In genomic region chr12:52942056-52942913, GRCh38 we compare ENCODE assay signal across 28 cellular contexts. TPM values are rescaled to one million over a fixed set of nuclear protein-coding genes. Genes with fewer than 3 reads are reported as not detected.
DNase-seq lines count a peak whose midpoint lies in the region; ATAC-seq and TF ChIP-seq lines count a peak whose summit lies in the region.
"Had no signal": no experiment of that assay in that cellular context is flagged by ENCODE, and none has a peak within 500 bp of the region (broad histone marks: within the 10 kb centered on the region; RNA-seq: fewer than 3 reads in every experiment).

No MANE protein-coding gene starts in this region.

- intact Hi-C loops in HCT116 (cut with micrococcal nuclease), result no loop called here
- intact Hi-C loops in PC-9 (cut with micrococcal nuclease; ENCODE audit: unreplicated experiment), result no loop called here

- H3K4me1 Mint-ChIP-seq in progenitor cell of endocrine pancreas (ENCODE audit: low read depth), result peaks cover 54% of the 10 kb centered on the region

- H3F3A ChIP-seq in PC-9 (ENCODE audit: insufficient read depth, low read depth), result peaks cover 38% of the 10 kb centered on the region

- no peaks in the 10 kb centered on the region for H3K27me3 Mint-ChIP-seq in progenitor cell of endocrine pancreas

- H3K4me3 ChIP-seq in HCT116 (replicated peaks in 1 of 2; ENCODE audit: low read depth in 1 of 2, low read length in 2 of 2) (no peak overlapping the region), PC-9 (no peak overlapping the region), epithelial cell of esophagus (ENCODE audit: low read length) (no peak overlapping the region)
- H3K4me3 ChIP-seq: body of pancreas, right lobe of liver had no signal

- H3K27me3 ChIP-seq in HCT116 (ENCODE audit: insufficient read depth, low read length), result no peaks in the 10 kb centered on the region
- no peaks in the 10 kb centered on the region for H3K27me3 ChIP-seq in PC-9 (ENCODE audit: insufficient read depth, low read depth)
- H3K27me3 ChIP-seq: body of pancreas, right lobe of liver had no signal

- POLR2A ChIA-PET in HCT116 (lab: Charles Lee) (interaction anchor here (0.6 to 13.7 kb wide), 8 partner anchors 9 to 43 kb away, joined by 3 to 379 read pairs (median 5); partner anchors contain the start of gene KRT8), PC-9 (lab: Charles Lee; ENCODE audit: unreplicated experiment) (interaction anchor here (0.6 to 9.3 kb wide), 4 partner anchors 15 to 37 kb away, joined by 3 to 311 read pairs (median 4); partner anchors contain the start of gene KRT8)

- BruUV-seq in HCT116 (replicated peaks; lab: Mats Ljungman, UMichigan), result no TSS peak
- no TSS peak for BruUV-seq in PC-9 (replicated peaks; lab: Mats Ljungman, UMichigan)

- no peak for TF ChIP-seq POLR2A in HCT116 (IDR thresholded peaks at IDR 0.05; ENCODE audit: borderline replicate concordance, extremely low read depth, insufficient read depth, insufficient read length)

- peak overlapping the region; percentile 99 for H3K27ac Mint-ChIP-seq in progenitor cell of endocrine pancreas
- H3K27ac Mint-ChIP-seq: activated T-cell treated with anti-CD3 and anti-CD28 coated beads, Interleukin-2, amount 50 U/mL, for 24 hours; T-helper 2 cell treated with Interferon-gamma antibody and Interleukin-4, amounts not matched to agents 5 μg/mL and 100 μg/mL, for 36 hours had no signal

- TF ChIP-seq CTCF in HCT116 (IDR thresholded peaks at IDR 0.05 in 2 of 3, conservative IDR thresholded peaks at IDR 0.05 in 1 of 3; ENCODE audit: borderline replicate concordance in 1 of 3, insufficient read depth in 1 of 3, low read depth in 2 of 3, low read length in 2 of 3) (no peak), PC-9 (conservative IDR thresholded peaks at IDR 0.05) (no peak), epithelial cell of esophagus (IDR thresholded peaks at IDR 0.05; ENCODE audit: insufficient read depth, low read depth, low read length, missing control alignments) (no peak), progenitor cell of endocrine pancreas (IDR thresholded peaks at IDR 0.05; ENCODE audit: unreplicated experiment) (no peak), omental fat pad (IDR thresholded peaks at IDR 0.05) (no peak), GM13977 (IDR thresholded peaks at IDR 0.05; ENCODE audit: extremely low read depth, insufficient read depth, missing control alignments) (no peak)

- RAD21 ChIA-PET in HCT116 (lab: Charles Lee; ENCODE audit: low non-redundant PET in 1 of 2, low total read pairs in 2 of 2, uncharacterized antibody in 2 of 2, unreplicated experiment in 2 of 2), result interaction anchor here in 1 of 2 experiments (1.3 kb wide), 1 partner anchor 39 kb away, joined by 3 read pairs; no protein-coding TSS in a partner anchor

- H3K4me1 ChIP-seq in HCT116 (ENCODE audit: control insufficient read depth in 1 of 2, insufficient read depth in 2 of 2, low read length in 2 of 2), result peaks cover 64 to 68% of the 10 kb centered on the region in 2 experiments
- peaks cover 48% of the 10 kb centered on the region for H3K4me1 ChIP-seq in PC-9 (replicated peaks; ENCODE audit: insufficient read depth)

- H3K9me3 ChIP-seq in HCT116 (ENCODE audit: control insufficient read depth in 1 of 2, insufficient read depth in 1 of 2, low read depth in 1 of 2, low read length in 2 of 2) (no peaks in the 10 kb centered on the region), PC-9 (ENCODE audit: insufficient read depth, low read depth) (no peaks in the 10 kb centered on the region)
- H3K9me3 ChIP-seq: body of pancreas, right lobe of liver had no signal

- H3K79me2 ChIP-seq in HCT116 (ENCODE audit: insufficient read depth, low read length), result peaks cover 10% of the 10 kb centered on the region; the same call in 1 of the 2 replicates
- peaks cover 30% of the 10 kb centered on the region for H3K79me2 ChIP-seq in PC-9 (ENCODE audit: low read depth)

- H3K4me3 Mint-ChIP-seq in progenitor cell of endocrine pancreas (ENCODE audit: low read depth), result no peak overlapping the region
- H3K4me3 Mint-ChIP-seq: activated T-cell treated with anti-CD3 and anti-CD28 coated beads, Interleukin-2, amount 50 U/mL, for 24 hours; T-helper 2 cell treated with Interferon-gamma antibody and Interleukin-4, amounts not matched to agents 5 μg/mL and 100 μg/mL, for 36 hours had no signal

- DNase-seq in HCT116 (ENCODE audit: low read depth, low spot score) (no peak), PC-9 (no peak), epithelial cell of esophagus (ENCODE audit: low read depth) (peak; percentile 27), progenitor cell of endocrine pancreas (ENCODE audit: low spot score, unreplicated experiment) (no peak), NOMO-1 treated with dmso at 0.1 percent for 144 hours (lab: John Stamatoyannopoulos, UW; ENCODE audit: unreplicated experiment) (no peak), omental fat pad (ENCODE audit: low spot score) (no peak), GM13977 (ENCODE audit: low spot score) (no peak)
- DNase-seq: activated CD4-positive, alpha-beta T cell treated with anti-CD3 and anti-CD28 coated beads for 48 hours; activated gamma-delta T cell; activated T-cell treated with anti-CD3 and anti-CD28 coated beads, Interleukin-2, amount 50 U/mL, for 24 hours; DND-41; islet precursor cell; NCI-H1417 treated with DMSO at 0.1 percent for 48 hours; NCI-H2081 treated with DMSO at 0.1 percent for 48 hours; NCI-H446; posterior cingulate gyrus; right lobe of liver; Right ventricle myocardium superior; stimulated activated CD4-positive, alpha-beta T cell treated with anti-CD3 and anti-CD28 coated beads, Interleukin-12 subunit alpha, Interleukin-12 subunit beta, amount 100 ng/mL, for 4 hours; stimulated activated CD4-positive, alpha-beta T cell treated with anti-CD3 and anti-CD28 coated beads, Interleukin-4, amount 100 ng/mL, for 1 hour; substantia nigra had no signal

- peaks cover 2% of the 10 kb centered on the region for H3K36me3 Mint-ChIP-seq in progenitor cell of endocrine pancreas (ENCODE audit: insufficient read depth)

- no peak for ATAC-seq in HCT116
- ATAC-seq in GM18511 (IDR thresholded peaks at IDR 0.05; ENCODE audit: unreplicated experiment), result no peak
- no peak for ATAC-seq in omental fat pad (ENCODE audit: low FRiP score)
- ATAC-seq: body of pancreas, right lobe of liver had no signal

- no peaks in the 10 kb centered on the region for H3K36me3 ChIP-seq in HCT116 (ENCODE audit: control insufficient read depth in 1 of 2, insufficient read depth in 2 of 2, low read length in 2 of 2)
- H3K36me3 ChIP-seq in PC-9 (ENCODE audit: low read depth), result no peaks in the 10 kb centered on the region
- H3K36me3 ChIP-seq: right lobe of liver had no signal

- H3K9ac ChIP-seq in HCT116 (ENCODE audit: low read length), result peak overlapping the region; percentile 24; the same call in 1 of the 2 replicates

- H2AFZ ChIP-seq in HCT116 (ENCODE audit: low read depth, low read length, poor library complexity, severe bottlenecking), result no peak overlapping the region
- no peak overlapping the region for H2AFZ ChIP-seq in PC-9

- CTCF ChIA-PET in HCT116 (lab: Charles Lee) (interaction anchor here (0.8 to 2.0 kb wide), 6 partner anchors 11 to 62 kb away, joined by 3 to 8 read pairs (median 3); partner anchors contain the start of gene KRT8), PC-9 (lab: Charles Lee) (interaction anchor here (0.6 kb wide), 1 partner anchor 663 kb away, joined by 4 read pairs; no protein-coding TSS in a partner anchor)

- H3K27ac ChIP-seq in HCT116 (ENCODE audit: low read depth, low read length) (no peak overlapping the region), PC-9 (peak overlapping the region; percentile 100)
- H3K27ac ChIP-seq: epithelial cell of prostate, right lobe of liver, VCaP had no signal

- TF ChIP-seq RAD21 in HCT116 (IDR thresholded peaks at IDR 0.05; ENCODE audit: low read depth), result no peak

- H3K9me2 ChIP-seq in HCT116 (ENCODE audit: insufficient read depth) (no peaks in the 10 kb centered on the region), PC-9 (ENCODE audit: insufficient read depth) (no peaks in the 10 kb centered on the region)

- H3K4me2 ChIP-seq in HCT116 (ENCODE audit: low read length), result peak overlapping the region; percentile 11
- H3K4me2 ChIP-seq in PC-9, result peak overlapping the region; percentile 88

- in situ Hi-C loops in GM13977 (cut with MboI; ENCODE audit: low pct_unique_long_range_greater_than_20kb, low sequenced_read_pairs, unreplicated experiment), result no loop called here

- H3K9me3 Mint-ChIP-seq in progenitor cell of endocrine pancreas (ENCODE audit: low read depth), result no peaks in the 10 kb centered on the region
- H3K9me3 Mint-ChIP-seq: T-helper 2 cell treated with Interferon-gamma antibody and Interleukin-4, amounts not matched to agents 5 μg/mL and 100 μg/mL, for 36 hours had no signal

- H4K20me1 ChIP-seq in HCT116 (ENCODE audit: insufficient read depth) (no peaks in the 10 kb centered on the region), PC-9 (ENCODE audit: insufficient read depth) (no peaks in the 10 kb centered on the region)

TF ChIP-seq in HCT116, 20 proteins besides CTCF, POLR2A, EP300 and RAD21 (continues in another document):
- TF ChIP-seq POLR2AphosphoS5 (IDR thresholded peaks at IDR 0.05; ENCODE audit: low read depth, low read length) (no peak), FOSL1 (IDR thresholded peaks at IDR 0.05; ENCODE audit: low read depth) (no peak), YY1 (IDR thresholded peaks at IDR 0.05; ENCODE audit: extremely low read depth, insufficient replicate concordance, low read depth, low read length) (no peak), ATF3 (IDR thresholded peaks at IDR 0.05) (no peak), ELF1 (IDR thresholded peaks at IDR 0.05; ENCODE audit: borderline replicate concordance, low read depth) (no peak), EZH2phosphoT487 (IDR thresholded peaks at IDR 0.05; ENCODE audit: borderline replicate concordance) (no peak)

RNA-seq across cellular contexts. Expression of gene KRT18, which starts 6.6 kb away (rescaled TPM):
- 1,229 TPM for total RNA-seq in HCT116 (2021; ENCODE audit: unreplicated experiment)
- polyA plus RNA-seq in HCT116 (2012), result 1,596 and 1,648 TPM in 2 replicates
- total RNA-seq in PC-9 (2021), result 2,869 and 2,977 TPM in 2 replicates
- 608 and 692 TPM in 2 replicates for total RNA-seq in progenitor cell of endocrine pancreas
- total RNA-seq in omental fat pad, result 1,000 to 10,000 TPM in 1 of 4 donors, 100 to 1,000 TPM in 2, 10 to 100 TPM in 1; 12.1 to 2,005 (median 376) TPM
- total RNA-seq: OCI-LY7 had no signal

RNA-seq across cellular contexts. Expression of gene KRT8, which starts 37.4 kb away (rescaled TPM):
- 1,655 TPM for total RNA-seq in HCT116 (2021; ENCODE audit: unreplicated experiment)
- 1,805 and 2,066 TPM in 2 replicates for polyA plus RNA-seq in HCT116 (2012)
- 2,689 and 2,962 TPM in 2 replicates for total RNA-seq in PC-9 (2021)
- 1,180 and 1,246 TPM in 2 replicates for total RNA-seq in progenitor cell of endocrine pancreas
- 1,000 to 10,000 TPM in 1 of 4 donors, 100 to 1,000 TPM in 2, 10 to 100 TPM in 1; 92.8 to 1,088 (median 251) TPM for total RNA-seq in omental fat pad
- total RNA-seq: activated CD8-positive, alpha-beta memory T cell treated with anti-CD3 and anti-CD28 coated beads for 36 hours had no signal
